Comparison of ENCODE assay signal across 8 cellular contexts in the genomic region with DNA sequence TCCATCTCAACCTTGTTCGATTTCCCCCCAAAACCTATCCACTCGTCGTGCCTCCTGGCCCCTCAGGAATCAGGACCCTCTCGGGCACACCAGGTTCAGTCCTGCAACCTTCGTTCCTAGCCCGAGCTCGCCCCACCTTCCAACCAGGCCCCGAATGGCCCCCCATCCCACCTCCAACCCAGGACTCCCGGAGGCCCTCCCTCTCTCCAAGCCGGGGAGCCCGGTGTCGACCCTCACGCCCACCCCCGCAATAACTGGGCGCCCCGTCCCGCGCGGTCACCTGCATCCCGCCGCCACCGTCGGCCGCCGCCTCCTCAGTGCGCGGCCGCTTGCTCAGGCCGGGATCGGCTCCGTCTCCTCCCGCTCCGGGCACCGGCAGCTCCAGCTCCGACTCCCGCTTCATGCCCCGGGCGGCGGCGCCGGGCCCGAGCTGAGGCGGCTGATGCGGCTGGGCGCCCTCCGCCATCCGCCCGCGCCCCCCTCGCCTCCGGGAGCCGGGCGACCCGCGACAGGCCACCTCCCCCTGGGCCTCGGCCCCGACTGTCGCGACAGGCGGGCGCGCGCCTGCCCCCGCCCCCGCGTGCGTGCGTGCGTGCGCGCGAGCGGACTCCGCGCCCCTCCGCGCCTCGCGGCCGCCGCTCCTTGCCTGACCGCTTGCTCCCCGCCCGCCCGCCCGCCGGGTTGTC. TPM values are rescaled to one million over a fixed set of nuclear protein-coding genes. Genes with fewer than 3 reads are reported as not detected.
DNase-seq lines count a peak whose midpoint lies in the region; ATAC-seq and TF ChIP-seq lines count a peak whose summit lies in the region.

No MANE protein-coding gene starts in this region.

- no peak for TF ChIP-seq CTCF in right atrium auricular region (IDR thresholded peaks at IDR 0.05)

- H3K27ac ChIP-seq in HUES64 (ENCODE audit: low read depth, low read length) (peak overlapping the region; percentile 96), right atrium auricular region (peak overlapping the region; percentile 90 to 95), rectal smooth muscle tissue (ENCODE audit: low read depth, low read length) (peak overlapping the region; percentile 93)

- H3K36me3 ChIP-seq in HUES64 (ENCODE audit: insufficient read depth, low read length) (no peaks in the 10 kb centered on the region; the same call in 1 of the 2 replicates), right atrium auricular region (no peaks in the 10 kb centered on the region), rectal smooth muscle tissue (ENCODE audit: control insufficient read depth, insufficient read depth, low read length) (no peaks in the 10 kb centered on the region)

- H3K9me3 Mint-ChIP-seq in activated naive CD8-positive, alpha-beta T cell treated with anti-CD3 and anti-CD28 coated beads, Interleukin-2, amount 10 ng/mL, durations not matched to agents 7 days and 5 days: no peaks in the 10 kb centered on the region

- POLR2A ChIA-PET in activated naive CD8-positive, alpha-beta T cell treated with anti-CD3 and anti-CD28 coated beads, Interleukin-2, amount 10 ng/mL, durations not matched to agents 7 days and 5 days (lab: Charles Lee): no interaction called here

- H3K4me3 ChIP-seq in HUES64 (ENCODE audit: low read length): peak overlapping the region; percentile 66
- H3K4me3 ChIP-seq in right atrium auricular region: peak overlapping the region; percentile 86 to 94
- peak overlapping the region; percentile 94 for H3K4me3 ChIP-seq in rectal smooth muscle tissue (ENCODE audit: low read length)

- H3K27me3 Mint-ChIP-seq in activated naive CD8-positive, alpha-beta T cell treated with anti-CD3 and anti-CD28 coated beads, Interleukin-2, amount 10 ng/mL, durations not matched to agents 7 days and 5 days: peaks cover 43% of the 10 kb centered on the region

- H3K27ac Mint-ChIP-seq in activated naive CD8-positive, alpha-beta T cell treated with anti-CD3 and anti-CD28 coated beads, Interleukin-2, amount 10 ng/mL, durations not matched to agents 7 days and 5 days: no peak overlapping the region

- H3K27me3 ChIP-seq in HUES64 (ENCODE audit: insufficient read depth, low read length) (no peaks in the 10 kb centered on the region), right atrium auricular region (no peaks in the 10 kb centered on the region), rectal smooth muscle tissue (ENCODE audit: control insufficient read depth, insufficient read depth, low read length) (no peaks in the 10 kb centered on the region)

- ATAC-seq in activated naive CD8-positive, alpha-beta T cell treated with anti-CD3 and anti-CD28 coated beads, Interleukin-2, amount 10 ng/mL, durations not matched to agents 7 days and 5 days (ENCODE audit: low read depth): peak; percentile 7
- ATAC-seq in HG02938 (IDR thresholded peaks at IDR 0.05; ENCODE audit: unreplicated experiment): no peak

- H3K36me3 Mint-ChIP-seq in activated naive CD8-positive, alpha-beta T cell treated with anti-CD3 and anti-CD28 coated beads, Interleukin-2, amount 10 ng/mL, durations not matched to agents 7 days and 5 days: no peaks in the 10 kb centered on the region

- under 1% methylated on average over 87 of the region's 87 CpGs for WGBS in HUES64

- peak overlapping the region; percentile 82 for H3K4me3 Mint-ChIP-seq in activated naive CD8-positive, alpha-beta T cell treated with anti-CD3 and anti-CD28 coated beads, Interleukin-2, amount 10 ng/mL, durations not matched to agents 7 days and 5 days

- H3K4me1 ChIP-seq in HUES64 (ENCODE audit: insufficient read depth, low read length): peaks cover 26% of the 10 kb centered on the region
- peaks cover 0 to 29% of the 10 kb centered on the region in 2 donors for H3K4me1 ChIP-seq in right atrium auricular region
- peaks cover 19% of the 10 kb centered on the region for H3K4me1 ChIP-seq in rectal smooth muscle tissue (ENCODE audit: control insufficient read depth, insufficient read depth, low read length)

- DNase-seq in NCI-H2196 (lab: John Stamatoyannopoulos, UW; ENCODE audit: unreplicated experiment) (peak; percentile 45), NCI-H2196 treated with DMSO at 0.1 percent for 48 hours (lab: John Stamatoyannopoulos, UW; ENCODE audit: unreplicated experiment) (no peak), right atrium auricular region (ENCODE audit: low spot score) (no peak), SHP77 (lab: John Stamatoyannopoulos, UW) (no peak)
- DNase-seq in activated naive CD8-positive, alpha-beta T cell treated with anti-CD3 and anti-CD28 coated beads, Interleukin-2, amount 10 ng/mL, durations not matched to agents 7 days and 5 days: peak; percentile 29

- peak overlapping the region; percentile 74 for H3K9ac ChIP-seq in HUES64 (ENCODE audit: low read depth, low read length)
- H3K9ac ChIP-seq in rectal smooth muscle tissue (ENCODE audit: low read length): peak overlapping the region; percentile 54

- peaks cover 19% of the 10 kb centered on the region for H3K4me1 Mint-ChIP-seq in activated naive CD8-positive, alpha-beta T cell treated with anti-CD3 and anti-CD28 coated beads, Interleukin-2, amount 10 ng/mL, durations not matched to agents 7 days and 5 days

- H3K9me3 ChIP-seq in HUES64 (ENCODE audit: insufficient read depth, low read depth, low read length) (no peaks in the 10 kb centered on the region), right atrium auricular region (no peaks in the 10 kb centered on the region)

RNA-seq across cellular contexts. Expression of gene RBFOX2, which starts 0.5 kb away (rescaled TPM):
- 88.1 TPM for polyA plus RNA-seq in HUES64 (2013, experiment 1 of 2)
- 106 TPM for polyA plus RNA-seq in HUES64 (2013, experiment 2 of 2)
- total RNA-seq in activated naive CD8-positive, alpha-beta T cell treated with anti-CD3 and anti-CD28 coated beads, Interleukin-2, amount 10 ng/mL, durations not matched to agents 7 days and 5 days: 1 to 10 TPM in 1 of 2 experiments, under 1 TPM in 1; 0.36 to 1.1 TPM
- 10 to 100 TPM; 81.8 to 86.0 TPM for total RNA-seq in right atrium auricular region

Comparison
In these comparisons a context has a peak if more than half of its experiments do, and no peak if none do; other contexts are left out.
1. DNase-seq: peak in NCI-H2196 (single experiment) and activated naive CD8-positive, alpha-beta T cell treated with anti-CD3 and anti-CD28 coated beads, Interleukin-2, amount 10 ng/mL, durations not matched to agents 7 days and 5 days (single experiment); none in NCI-H2196 treated with DMSO at 0.1 percent for 48 hours (single experiment), right atrium auricular region (single experiment) and SHP77 (0 of 2).
2. RNA of gene RBFOX2, which starts 0.5 kb away (total RNA-seq): 81.8 to 86.0 TPM in right atrium auricular region; 0.36 to 1.1 TPM in activated naive CD8-positive, alpha-beta T cell treated with anti-CD3 and anti-CD28 coated beads, Interleukin-2, amount 10 ng/mL, durations not matched to agents 7 days and 5 days; every median in the first group is over 10 times any median in the second.
3. Peak in every context shown above with its lines, with median percentiles within 50 percentile points of each other: H3K27ac ChIP-seq and H3K4me3 ChIP-seq.